ENCODE assay signal across 13 cellular contexts in genomic region chr14:33762462-33762861, GRCh38.
"Had no signal": no experiment of that assay in that cellular context is flagged by ENCODE, and none has a peak within 500 bp of the region (broad histone marks: within the 10 kb centered on the region; RNA-seq: fewer than 3 reads in every experiment).

No MANE protein-coding gene starts in this region.

- H3K36me3 Mint-ChIP-seq: activated naive CD8-positive, alpha-beta T cell treated with anti-CD3 and anti-CD28 coated beads for 36 hours; immature natural killer cell had no signal

- DNase-seq: activated CD4-positive, alpha-beta memory T cell treated with anti-CD3 and anti-CD28 coated beads, Interleukin-2, amount 10 ng/mL, durations not matched to agents 7 days and 5 days; activated gamma-delta T cell treated with Interleukin-2 at 50 U/mL for 16 hours; activated naive CD8-positive, alpha-beta T cell treated with anti-CD3 and anti-CD28 coated beads for 36 hours; activated T-cell treated with anti-CD3 and anti-CD28 coated beads, Interleukin-2, amount 50 U/mL, for 72 hours; effector memory CD4-positive, alpha-beta T cell; immature natural killer cell; mesendoderm; nephron progenitor cell; tibial artery; uterus had no signal

- H3K9me3 ChIP-seq: tibial artery, uterus had no signal

- H3K27ac Mint-ChIP-seq: activated CD4-positive, alpha-beta memory T cell treated with anti-CD3 and anti-CD28 coated beads, Interleukin-2, amount 10 ng/mL, durations not matched to agents 7 days and 5 days; activated naive CD8-positive, alpha-beta T cell treated with anti-CD3 and anti-CD28 coated beads for 36 hours; activated T-cell treated with anti-CD3 and anti-CD28 coated beads, Interleukin-2, amount 50 U/mL, for 72 hours; immature natural killer cell; nephron progenitor cell had no signal

- H3K4me1 ChIP-seq: tibial artery, uterus had no signal

- H3K4me3 ChIP-seq: coronary artery, tibial artery, uterus had no signal

- H3K27ac ChIP-seq: coronary artery, epithelial cell of prostate, tibial artery, uterus had no signal

- H3K9me3 Mint-ChIP-seq: activated CD4-positive, alpha-beta memory T cell treated with anti-CD3 and anti-CD28 coated beads, Interleukin-2, amount 10 ng/mL, durations not matched to agents 7 days and 5 days; activated naive CD8-positive, alpha-beta T cell treated with anti-CD3 and anti-CD28 coated beads for 36 hours; activated T-cell treated with anti-CD3 and anti-CD28 coated beads, Interleukin-2, amount 50 U/mL, for 72 hours; nephron progenitor cell had no signal

- H3K4me3 Mint-ChIP-seq: activated CD4-positive, alpha-beta memory T cell treated with anti-CD3 and anti-CD28 coated beads, Interleukin-2, amount 10 ng/mL, durations not matched to agents 7 days and 5 days; activated naive CD8-positive, alpha-beta T cell treated with anti-CD3 and anti-CD28 coated beads for 36 hours; activated T-cell treated with anti-CD3 and anti-CD28 coated beads, Interleukin-2, amount 50 U/mL, for 72 hours; immature natural killer cell; nephron progenitor cell had no signal

- H3K4me1 Mint-ChIP-seq: activated CD4-positive, alpha-beta memory T cell treated with anti-CD3 and anti-CD28 coated beads, Interleukin-2, amount 10 ng/mL, durations not matched to agents 7 days and 5 days; activated naive CD8-positive, alpha-beta T cell treated with anti-CD3 and anti-CD28 coated beads for 36 hours; immature natural killer cell had no signal

- H3K36me3 ChIP-seq: tibial artery, uterus had no signal

- ATAC-seq: activated CD4-positive, CD25-positive, alpha-beta regulatory T cell treated with anti-CD3 and anti-CD28 coated beads, Interleukin-2, amount 50 U/mL, for 24 hours; activated T-cell treated with anti-CD3 and anti-CD28 coated beads, Interleukin-2, amount 50 U/mL, for 72 hours had no signal

- H3K27me3 ChIP-seq: tibial artery, uterus had no signal
